Comparison of ENCODE assay signal across 2 cellular contexts in the genomic region with DNA sequence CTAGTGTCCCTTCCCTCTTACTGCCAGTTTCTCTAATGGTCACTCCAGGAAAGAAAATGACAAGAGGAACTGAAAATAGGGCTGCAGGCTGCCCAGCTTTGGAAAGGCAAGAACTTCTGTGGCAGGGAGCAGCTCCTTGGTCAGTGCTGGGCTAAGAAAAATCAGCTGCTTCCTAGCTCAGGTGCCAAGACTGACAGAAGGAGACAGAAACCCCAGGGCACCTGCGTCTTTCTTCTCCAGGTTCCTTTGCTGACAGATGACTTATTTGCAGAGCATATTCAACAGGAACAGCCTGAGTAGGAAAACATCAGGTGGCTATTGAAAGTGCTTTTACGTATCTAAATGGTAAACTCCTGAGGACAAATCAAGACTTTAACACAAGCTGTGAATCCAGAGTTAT.
TF ChIP-seq lines count a peak whose summit lies in the region.

No MANE protein-coding gene starts in this region.

TF ChIP-seq in GM23338, 12 proteins besides CTCF, POLR2A, EP300 and RAD21 (continues in another document):
- TF ChIP-seq NANOG (IDR thresholded peaks at IDR 0.05; ENCODE audit: borderline replicate concordance) (no peak), JUNB (IDR thresholded peaks at IDR 0.05; ENCODE audit: unreplicated experiment) (no peak), ZNF114 (CRISPR knock-in tag; IDR thresholded peaks at IDR 0.05) (no peak), POLR2AphosphoS5 (IDR thresholded peaks at IDR 0.05; ENCODE audit: low read depth) (no peak), ZNF462 (CRISPR knock-in tag; IDR thresholded peaks at IDR 0.05) (no peak), STAT1 (IDR thresholded peaks at IDR 0.05; ENCODE audit: unreplicated experiment) (no peak), ZNF331 (CRISPR knock-in tag; IDR thresholded peaks at IDR 0.05; ENCODE audit: low read depth) (no peak), EZH2phosphoT487 (IDR thresholded peaks at IDR 0.05; ENCODE audit: unreplicated experiment) (no peak)
- TF ChIP-seq, protein P1, sequence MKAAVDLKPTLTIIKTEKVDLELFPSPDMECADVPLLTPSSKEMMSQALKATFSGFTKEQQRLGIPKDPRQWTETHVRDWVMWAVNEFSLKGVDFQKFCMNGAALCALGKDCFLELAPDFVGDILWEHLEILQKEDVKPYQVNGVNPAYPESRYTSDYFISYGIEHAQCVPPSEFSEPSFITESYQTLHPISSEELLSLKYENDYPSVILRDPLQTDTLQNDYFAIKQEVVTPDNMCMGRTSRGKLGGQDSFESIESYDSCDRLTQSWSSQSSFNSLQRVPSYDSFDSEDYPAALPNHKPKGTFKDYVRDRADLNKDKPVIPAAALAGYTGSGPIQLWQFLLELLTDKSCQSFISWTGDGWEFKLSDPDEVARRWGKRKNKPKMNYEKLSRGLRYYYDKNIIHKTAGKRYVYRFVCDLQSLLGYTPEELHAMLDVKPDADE (IDR thresholded peaks at IDR 0.05): no peak
- TF ChIP-seq, protein P2, sequence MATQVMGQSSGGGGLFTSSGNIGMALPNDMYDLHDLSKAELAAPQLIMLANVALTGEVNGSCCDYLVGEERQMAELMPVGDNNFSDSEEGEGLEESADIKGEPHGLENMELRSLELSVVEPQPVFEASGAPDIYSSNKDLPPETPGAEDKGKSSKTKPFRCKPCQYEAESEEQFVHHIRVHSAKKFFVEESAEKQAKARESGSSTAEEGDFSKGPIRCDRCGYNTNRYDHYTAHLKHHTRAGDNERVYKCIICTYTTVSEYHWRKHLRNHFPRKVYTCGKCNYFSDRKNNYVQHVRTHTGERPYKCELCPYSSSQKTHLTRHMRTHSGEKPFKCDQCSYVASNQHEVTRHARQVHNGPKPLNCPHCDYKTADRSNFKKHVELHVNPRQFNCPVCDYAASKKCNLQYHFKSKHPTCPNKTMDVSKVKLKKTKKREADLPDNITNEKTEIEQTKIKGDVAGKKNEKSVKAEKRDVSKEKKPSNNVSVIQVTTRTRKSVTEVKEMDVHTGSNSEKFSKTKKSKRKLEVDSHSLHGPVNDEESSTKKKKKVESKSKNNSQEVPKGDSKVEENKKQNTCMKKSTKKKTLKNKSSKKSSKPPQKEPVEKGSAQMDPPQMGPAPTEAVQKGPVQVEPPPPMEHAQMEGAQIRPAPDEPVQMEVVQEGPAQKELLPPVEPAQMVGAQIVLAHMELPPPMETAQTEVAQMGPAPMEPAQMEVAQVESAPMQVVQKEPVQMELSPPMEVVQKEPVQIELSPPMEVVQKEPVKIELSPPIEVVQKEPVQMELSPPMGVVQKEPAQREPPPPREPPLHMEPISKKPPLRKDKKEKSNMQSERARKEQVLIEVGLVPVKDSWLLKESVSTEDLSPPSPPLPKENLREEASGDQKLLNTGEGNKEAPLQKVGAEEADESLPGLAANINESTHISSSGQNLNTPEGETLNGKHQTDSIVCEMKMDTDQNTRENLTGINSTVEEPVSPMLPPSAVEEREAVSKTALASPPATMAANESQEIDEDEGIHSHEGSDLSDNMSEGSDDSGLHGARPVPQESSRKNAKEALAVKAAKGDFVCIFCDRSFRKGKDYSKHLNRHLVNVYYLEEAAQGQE (IDR thresholded peaks at IDR 0.05; ENCODE audit: unreplicated experiment): no peak

TF ChIP-seq in K562, 482 proteins besides CTCF, POLR2A, EP300 and RAD21:
- TF ChIP-seq IRF9 (tag; IDR thresholded peaks at IDR 0.05): no peak
- TF ChIP-seq, protein P3, sequence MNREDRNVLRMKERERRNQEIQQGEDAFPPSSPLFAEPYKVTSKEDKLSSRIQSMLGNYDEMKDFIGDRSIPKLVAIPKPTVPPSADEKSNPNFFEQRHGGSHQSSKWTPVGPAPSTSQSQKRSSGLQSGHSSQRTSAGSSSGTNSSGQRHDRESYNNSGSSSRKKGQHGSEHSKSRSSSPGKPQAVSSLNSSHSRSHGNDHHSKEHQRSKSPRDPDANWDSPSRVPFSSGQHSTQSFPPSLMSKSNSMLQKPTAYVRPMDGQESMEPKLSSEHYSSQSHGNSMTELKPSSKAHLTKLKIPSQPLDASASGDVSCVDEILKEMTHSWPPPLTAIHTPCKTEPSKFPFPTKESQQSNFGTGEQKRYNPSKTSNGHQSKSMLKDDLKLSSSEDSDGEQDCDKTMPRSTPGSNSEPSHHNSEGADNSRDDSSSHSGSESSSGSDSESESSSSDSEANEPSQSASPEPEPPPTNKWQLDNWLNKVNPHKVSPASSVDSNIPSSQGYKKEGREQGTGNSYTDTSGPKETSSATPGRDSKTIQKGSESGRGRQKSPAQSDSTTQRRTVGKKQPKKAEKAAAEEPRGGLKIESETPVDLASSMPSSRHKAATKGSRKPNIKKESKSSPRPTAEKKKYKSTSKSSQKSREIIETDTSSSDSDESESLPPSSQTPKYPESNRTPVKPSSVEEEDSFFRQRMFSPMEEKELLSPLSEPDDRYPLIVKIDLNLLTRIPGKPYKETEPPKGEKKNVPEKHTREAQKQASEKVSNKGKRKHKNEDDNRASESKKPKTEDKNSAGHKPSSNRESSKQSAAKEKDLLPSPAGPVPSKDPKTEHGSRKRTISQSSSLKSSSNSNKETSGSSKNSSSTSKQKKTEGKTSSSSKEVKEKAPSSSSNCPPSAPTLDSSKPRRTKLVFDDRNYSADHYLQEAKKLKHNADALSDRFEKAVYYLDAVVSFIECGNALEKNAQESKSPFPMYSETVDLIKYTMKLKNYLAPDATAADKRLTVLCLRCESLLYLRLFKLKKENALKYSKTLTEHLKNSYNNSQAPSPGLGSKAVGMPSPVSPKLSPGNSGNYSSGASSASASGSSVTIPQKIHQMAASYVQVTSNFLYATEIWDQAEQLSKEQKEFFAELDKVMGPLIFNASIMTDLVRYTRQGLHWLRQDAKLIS (CRISPR knock-in tag; IDR thresholded peaks at IDR 0.05): 0 out of 2 replicates have a peak, but pooled peaks have one; percentile 2
- no peak for TF ChIP-seq CEBPZ (IDR thresholded peaks at IDR 0.05; ENCODE audit: borderline replicate concordance, low read depth, low read length)
- no peak for TF ChIP-seq SRSF3 (IDR thresholded peaks at IDR 0.05; ENCODE audit: insufficient read depth, low read length)
- no peak for TF ChIP-seq HMG20A (CRISPR knock-in tag; conservative IDR thresholded peaks at IDR 0.05)
- TF ChIP-seq CREBBP (IDR thresholded peaks at IDR 0.05; ENCODE audit: low read depth, low read length): no peak
